Comparison of ENCODE assay signal across 1 cellular context in the genomic region with DNA sequence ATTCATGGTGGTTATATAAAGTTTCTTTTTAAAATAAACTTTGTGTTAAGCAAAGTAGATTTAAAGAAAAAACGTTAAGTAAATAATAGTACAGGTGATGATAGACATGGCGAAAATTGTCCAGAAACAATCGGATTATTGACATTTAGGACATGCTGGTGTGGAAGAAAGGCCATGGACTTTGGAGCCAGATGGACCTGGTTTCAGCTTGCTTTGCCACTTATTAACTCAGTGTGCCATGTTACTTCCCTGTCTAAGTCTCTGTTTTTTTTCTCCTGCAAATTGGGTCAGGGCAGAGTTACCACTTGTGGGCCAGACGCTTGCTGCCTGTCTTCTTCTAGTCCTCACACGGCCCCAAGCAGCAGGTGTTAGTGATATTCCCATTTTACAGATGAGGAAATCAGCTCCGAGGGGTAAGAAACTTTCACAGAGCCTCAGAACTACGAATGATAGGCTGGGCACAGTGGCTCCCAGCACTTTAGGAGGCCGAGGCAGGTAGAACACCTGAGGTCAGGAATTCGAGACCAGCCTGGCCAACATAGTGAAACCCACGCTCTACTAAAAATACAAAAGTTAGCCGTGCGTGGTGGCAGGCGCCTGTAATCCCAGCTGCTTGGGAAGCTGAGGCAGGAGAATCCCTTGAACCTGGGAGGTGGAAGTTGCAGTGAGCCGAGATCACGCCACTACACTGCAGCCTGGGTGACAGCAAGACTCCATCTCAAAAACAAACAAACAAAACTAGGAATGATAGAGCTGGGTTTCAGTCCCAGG.
TF ChIP-seq lines count a peak whose summit lies in the region.

No MANE protein-coding gene starts in this region.

TF ChIP-seq in HepG2, 621 proteins besides CTCF, POLR2A, EP300 and RAD21 (continued from another document and continues in another):
- TF ChIP-seq ZNF362 (CRISPR knock-in tag; IDR thresholded peaks at IDR 0.05; ENCODE audit: borderline replicate concordance) (peak; percentile 100), ZBTB34 (CRISPR knock-in tag; IDR thresholded peaks at IDR 0.05) (peak; percentile 93; the same call in 1 of the 2 replicates), MAFK (conservative IDR thresholded peaks at IDR 0.05 in 1 of 2, IDR thresholded peaks at IDR 0.05 in 1 of 2; ENCODE audit: low read length in 2 of 2) (peak; percentile 33 to 36; a peak in 2 of 4 replicates), NR2F6 (IDR thresholded peaks at IDR 0.05) (peak; percentile 85), NR2F6 (CRISPR knock-in tag; IDR thresholded peaks at IDR 0.05) (peak; percentile 91), NR2F1 (CRISPR knock-in tag; IDR thresholded peaks at IDR 0.05) (peak in 1 of 2 experiments; percentile 76; a peak in 3 of 4 replicates), MEIS2 (CRISPR knock-in tag; IDR thresholded peaks at IDR 0.05) (peak; percentile 77), GABPB1 (CRISPR knock-in tag; IDR thresholded peaks at IDR 0.05) (peak; percentile 41; the same call in 1 of the 2 replicates), PAX8 (CRISPR knock-in tag; IDR thresholded peaks at IDR 0.05; ENCODE audit: borderline replicate concordance) (no peak), NONO (IDR thresholded peaks at IDR 0.05) (no peak), NONO (CRISPR knock-in tag; conservative IDR thresholded peaks at IDR 0.05) (peak; percentile 59; the same call in 1 of the 2 replicates), ATM (IDR thresholded peaks at IDR 0.05; ENCODE audit: borderline replicate concordance) (no peak), ZNF280D (CRISPR knock-in tag; IDR thresholded peaks at IDR 0.05) (0 out of 2 replicates have a peak, but pooled peaks have one; percentile 39), ZBTB10 (CRISPR knock-in tag; IDR thresholded peaks at IDR 0.05; ENCODE audit: borderline replicate concordance) (peak; percentile 1; the same call in 1 of the 2 replicates), ZC3H4 (CRISPR knock-in tag; IDR thresholded peaks at IDR 0.05; ENCODE audit: borderline replicate concordance) (peak; percentile 62; the same call in 1 of the 2 replicates), FUBP1 (CRISPR knock-in tag; IDR thresholded peaks at IDR 0.05; ENCODE audit: borderline replicate concordance) (0 out of 2 replicates have a peak, but pooled peaks have one; percentile 39), KAT8 (CRISPR knock-in tag; IDR thresholded peaks at IDR 0.05) (peak; percentile 78; the same call in 1 of the 2 replicates), RAD51 (IDR thresholded peaks at IDR 0.05; ENCODE audit: borderline replicate concordance) (no peak), ZNF350 (CRISPR knock-in tag; IDR thresholded peaks at IDR 0.05; ENCODE audit: borderline replicate concordance, low read depth) (peak; percentile 94), ZNF33A (CRISPR knock-in tag; IDR thresholded peaks at IDR 0.05; ENCODE audit: borderline replicate concordance) (no peak), SMYD3 (CRISPR knock-in tag; IDR thresholded peaks at IDR 0.05) (peak; percentile 95), ZFP36L1 (CRISPR knock-in tag; IDR thresholded peaks at IDR 0.05) (peak; percentile 57; the same call in 1 of the 2 replicates), KLF13 (CRISPR knock-in tag; IDR thresholded peaks at IDR 0.05) (0 out of 2 replicates have a peak, but pooled peaks have one; percentile 44), KLF6 (CRISPR knock-in tag; IDR thresholded peaks at IDR 0.05) (no peak)
- TF ChIP-seq, protein P1, sequence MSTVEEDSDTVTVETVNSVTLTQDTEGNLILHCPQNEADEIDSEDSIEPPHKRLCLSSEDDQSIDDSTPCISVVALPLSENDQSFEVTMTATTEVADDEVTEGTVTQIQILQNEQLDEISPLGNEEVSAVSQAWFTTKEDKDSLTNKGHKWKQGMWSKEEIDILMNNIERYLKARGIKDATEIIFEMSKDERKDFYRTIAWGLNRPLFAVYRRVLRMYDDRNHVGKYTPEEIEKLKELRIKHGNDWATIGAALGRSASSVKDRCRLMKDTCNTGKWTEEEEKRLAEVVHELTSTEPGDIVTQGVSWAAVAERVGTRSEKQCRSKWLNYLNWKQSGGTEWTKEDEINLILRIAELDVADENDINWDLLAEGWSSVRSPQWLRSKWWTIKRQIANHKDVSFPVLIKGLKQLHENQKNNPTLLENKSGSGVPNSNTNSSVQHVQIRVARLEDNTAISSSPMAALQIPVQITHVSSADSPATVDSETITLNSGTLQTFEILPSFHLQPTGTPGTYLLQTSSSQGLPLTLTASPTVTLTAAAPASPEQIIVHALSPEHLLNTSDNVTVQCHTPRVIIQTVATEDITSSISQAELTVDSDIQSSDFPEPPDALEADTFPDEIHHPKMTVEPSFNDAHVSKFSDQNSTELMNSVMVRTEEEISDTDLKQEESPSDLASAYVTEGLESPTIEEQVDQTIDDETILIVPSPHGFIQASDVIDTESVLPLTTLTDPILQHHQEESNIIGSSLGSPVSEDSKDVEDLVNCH (CRISPR knock-in tag; IDR thresholded peaks at IDR 0.05) = no peak
- TF ChIP-seq, protein P2, sequence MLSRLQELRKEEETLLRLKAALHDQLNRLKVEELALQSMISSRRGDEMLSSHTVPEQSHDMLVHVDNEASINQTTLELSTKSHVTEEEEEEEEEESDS (CRISPR knock-in tag; IDR thresholded peaks at IDR 0.05; ENCODE audit: borderline replicate concordance) = peak; percentile 82
- TF ChIP-seq, protein P3, sequence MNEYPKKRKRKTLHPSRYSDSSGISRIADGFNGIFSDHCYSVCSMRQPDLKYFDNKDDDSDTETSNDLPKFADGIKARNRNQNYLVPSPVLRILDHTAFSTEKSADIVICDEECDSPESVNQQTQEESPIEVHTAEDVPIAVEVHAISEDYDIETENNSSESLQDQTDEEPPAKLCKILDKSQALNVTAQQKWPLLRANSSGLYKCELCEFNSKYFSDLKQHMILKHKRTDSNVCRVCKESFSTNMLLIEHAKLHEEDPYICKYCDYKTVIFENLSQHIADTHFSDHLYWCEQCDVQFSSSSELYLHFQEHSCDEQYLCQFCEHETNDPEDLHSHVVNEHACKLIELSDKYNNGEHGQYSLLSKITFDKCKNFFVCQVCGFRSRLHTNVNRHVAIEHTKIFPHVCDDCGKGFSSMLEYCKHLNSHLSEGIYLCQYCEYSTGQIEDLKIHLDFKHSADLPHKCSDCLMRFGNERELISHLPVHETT (CRISPR knock-in tag; conservative IDR thresholded peaks at IDR 0.05) = peak; percentile 37
- TF ChIP-seq, protein P4, sequence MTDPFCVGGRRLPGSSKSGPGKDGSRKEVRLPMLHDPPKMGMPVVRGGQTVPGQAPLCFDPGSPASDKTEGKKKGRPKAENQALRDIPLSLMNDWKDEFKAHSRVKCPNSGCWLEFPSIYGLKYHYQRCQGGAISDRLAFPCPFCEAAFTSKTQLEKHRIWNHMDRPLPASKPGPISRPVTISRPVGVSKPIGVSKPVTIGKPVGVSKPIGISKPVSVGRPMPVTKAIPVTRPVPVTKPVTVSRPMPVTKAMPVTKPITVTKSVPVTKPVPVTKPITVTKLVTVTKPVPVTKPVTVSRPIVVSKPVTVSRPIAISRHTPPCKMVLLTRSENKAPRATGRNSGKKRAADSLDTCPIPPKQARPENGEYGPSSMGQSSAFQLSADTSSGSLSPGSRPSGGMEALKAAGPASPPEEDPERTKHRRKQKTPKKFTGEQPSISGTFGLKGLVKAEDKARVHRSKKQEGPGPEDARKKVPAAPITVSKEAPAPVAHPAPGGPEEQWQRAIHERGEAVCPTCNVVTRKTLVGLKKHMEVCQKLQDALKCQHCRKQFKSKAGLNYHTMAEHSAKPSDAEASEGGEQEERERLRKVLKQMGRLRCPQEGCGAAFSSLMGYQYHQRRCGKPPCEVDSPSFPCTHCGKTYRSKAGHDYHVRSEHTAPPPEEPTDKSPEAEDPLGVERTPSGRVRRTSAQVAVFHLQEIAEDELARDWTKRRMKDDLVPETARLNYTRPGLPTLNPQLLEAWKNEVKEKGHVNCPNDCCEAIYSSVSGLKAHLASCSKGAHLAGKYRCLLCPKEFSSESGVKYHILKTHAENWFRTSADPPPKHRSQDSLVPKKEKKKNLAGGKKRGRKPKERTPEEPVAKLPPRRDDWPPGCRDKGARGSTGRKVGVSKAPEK (CRISPR knock-in tag; IDR thresholded peaks at IDR 0.05; ENCODE audit: borderline replicate concordance) = peak; percentile 55; the same call in 1 of the 2 replicates
- TF ChIP-seq, protein P5, sequence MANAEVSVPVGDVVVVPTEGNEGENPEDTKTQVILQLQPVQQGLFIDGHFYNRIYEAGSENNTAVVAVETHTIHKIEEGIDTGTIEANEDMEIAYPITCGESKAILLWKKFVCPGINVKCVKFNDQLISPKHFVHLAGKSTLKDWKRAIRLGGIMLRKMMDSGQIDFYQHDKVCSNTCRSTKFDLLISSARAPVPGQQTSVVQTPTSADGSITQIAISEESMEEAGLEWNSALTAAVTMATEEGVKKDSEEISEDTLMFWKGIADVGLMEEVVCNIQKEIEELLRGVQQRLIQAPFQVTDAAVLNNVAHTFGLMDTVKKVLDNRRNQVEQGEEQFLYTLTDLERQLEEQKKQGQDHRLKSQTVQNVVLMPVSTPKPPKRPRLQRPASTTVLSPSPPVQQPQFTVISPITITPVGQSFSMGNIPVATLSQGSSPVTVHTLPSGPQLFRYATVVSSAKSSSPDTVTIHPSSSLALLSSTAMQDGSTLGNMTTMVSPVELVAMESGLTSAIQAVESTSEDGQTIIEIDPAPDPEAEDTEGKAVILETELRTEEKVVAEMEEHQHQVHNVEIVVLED (CRISPR knock-in tag; IDR thresholded peaks at IDR 0.05; ENCODE audit: borderline replicate concordance) = peak; percentile 70
- TF ChIP-seq, protein P6, sequence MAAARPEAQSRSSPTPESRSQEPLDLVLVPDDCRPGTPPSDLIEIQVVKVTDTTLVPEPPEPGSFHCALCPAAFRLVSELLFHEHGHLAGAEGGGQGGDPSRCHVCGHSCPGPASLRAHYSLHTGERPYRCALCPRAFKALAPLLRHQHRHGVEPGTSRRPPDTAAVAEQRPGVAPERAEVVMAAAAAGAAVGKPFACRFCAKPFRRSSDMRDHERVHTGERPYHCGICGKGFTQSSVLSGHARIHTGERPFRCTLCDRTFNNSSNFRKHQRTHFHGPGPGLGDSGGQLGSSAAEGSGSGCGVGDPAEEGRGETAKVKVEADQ (CRISPR knock-in tag; IDR thresholded peaks at IDR 0.05; ENCODE audit: borderline replicate concordance) = peak; percentile 87; the same call in 1 of the 2 replicates
